Comparison of ENCODE assay signal across 15 cellular contexts in genomic region chr10:21337171-21337792, GRCh38.
A peak's percentile ranks its signal among the peaks of the same experiment; 100 is the strongest.
DNase-seq lines count a peak whose midpoint lies in the region; ATAC-seq and TF ChIP-seq lines count a peak whose summit lies in the region.
"Had no signal": no experiment of that assay in that cellular context is flagged by ENCODE, and none has a peak within 500 bp of the region (broad histone marks: within the 10 kb centered on the region; RNA-seq: fewer than 3 reads in every experiment).

No MANE protein-coding gene starts in this region.

- no TSS peak for BruUV-seq in Calu3 (replicated peaks; lab: Mats Ljungman, UMichigan)

- H3K9ac ChIP-seq in HUES64 (ENCODE audit: low read depth, low read length): no peak overlapping the region
- H3K9ac ChIP-seq in mesendoderm (ENCODE audit: low read length): no peak overlapping the region
- H3K9ac ChIP-seq in neuronal stem cell (ENCODE audit: low read depth, low read length, poor library complexity): no peak overlapping the region

- H3K4me1 Mint-ChIP-seq in Calu3 (ENCODE audit: low read depth, unreplicated experiment) (peaks cover 27% of the 10 kb centered on the region), chondrocyte (ENCODE audit: low read depth) (peaks cover 33% of the 10 kb centered on the region)
- H3K4me1 Mint-ChIP-seq: activated B cell treated with CpG ODN at 0.5 μM for 24 hours; activated T-helper 17 cell treated with anti-CD3 and anti-CD28 coated beads, Interleukin-2, amount 50 U/mL, for 72 hours; T-helper 17 cell had no signal

- H2AK5ac ChIP-seq in mesendoderm (ENCODE audit: low read length): peak overlapping the region; percentile 16
- no peak overlapping the region for H2AK5ac ChIP-seq in neuronal stem cell (ENCODE audit: low read depth, low read length)

- ATAC-seq in GM21515 (IDR thresholded peaks at IDR 0.05; ENCODE audit: unreplicated experiment) (no peak), GM21526 (IDR thresholded peaks at IDR 0.05; ENCODE audit: low FRiP score, unreplicated experiment) (no peak)
- ATAC-seq: activated T-helper 17 cell treated with anti-CD3 and anti-CD28 coated beads, Interleukin-2, amount 50 U/mL, for 72 hours; T-helper 17 cell had no signal

- H3K4me3 ChIP-seq in HUES64 (ENCODE audit: low read length) (no peak overlapping the region), mesendoderm (ENCODE audit: low read length) (no peak overlapping the region), H7 (ENCODE audit: insufficient read depth, low read depth, low read length) (no peak overlapping the region), neuronal stem cell (ENCODE audit: low read length in 2 of 2) (no peak overlapping the region)

- DNase-seq in Calu3 (no peak), chondrocyte (ENCODE audit: low spot score) (no peak), mesendoderm (peak; percentile 57), H7 (no peak), neuronal stem cell (ENCODE audit: low spot score) (no peak)
- DNase-seq: activated B cell treated with CpG ODN at 0.5 μM for 24 hours; activated CD8-positive, alpha-beta memory T cell treated with anti-CD3 and anti-CD28 coated beads for 24 hours; COR-L47; effector CD4-positive, alpha-beta T cell; NCI-H1694; T-helper 17 cell had no signal

- H2BK120ac ChIP-seq in mesendoderm (ENCODE audit: low read depth, low read length) (peak overlapping the region; percentile 29), neuronal stem cell (ENCODE audit: low read depth, low read length) (no peak overlapping the region)

- TF ChIP-seq CTCF in Calu3 (IDR thresholded peaks at IDR 0.05; ENCODE audit: unreplicated experiment) (no peak), chondrocyte (IDR thresholded peaks at IDR 0.05) (no peak)

- no peak overlapping the region for H3K4me2 ChIP-seq in mesendoderm (ENCODE audit: low read length)
- H3K4me2 ChIP-seq in neuronal stem cell (ENCODE audit: insufficient read depth, low read length, poor library complexity, severe bottlenecking): no peak overlapping the region

- H3K14ac ChIP-seq in neuronal stem cell (ENCODE audit: low read length): no peak overlapping the region

- H3K23ac ChIP-seq in mesendoderm (ENCODE audit: low read length) (no peak overlapping the region), neuronal stem cell (ENCODE audit: low read depth, low read length, poor library complexity) (no peak overlapping the region)

- H3K36me3 ChIP-seq in HUES64 (ENCODE audit: insufficient read depth, low read length) (no peaks in the 10 kb centered on the region), mesendoderm (ENCODE audit: control insufficient read depth, insufficient read depth, low read length) (no peaks in the 10 kb centered on the region), H7 (replicated peaks; ENCODE audit: control insufficient read depth, insufficient read depth, low read length) (no peaks in the 10 kb centered on the region), neuronal stem cell (replicated peaks in 1 of 2; ENCODE audit: control insufficient read depth in 2 of 2, insufficient read depth in 2 of 2, low read length in 2 of 2) (no peaks in the 10 kb centered on the region)

- peak overlapping the region; percentile 63 for H3K4ac ChIP-seq in mesendoderm (ENCODE audit: low read depth, low read length)
- no peak overlapping the region for H3K4ac ChIP-seq in neuronal stem cell (ENCODE audit: low read length)

- peaks cover 18% of the 10 kb centered on the region for H3K4me1 ChIP-seq in HUES64 (ENCODE audit: insufficient read depth, low read length)
- H3K4me1 ChIP-seq in mesendoderm (ENCODE audit: control insufficient read depth, low read depth, low read length): peaks cover 6% of the 10 kb centered on the region
- peaks cover 4 to 7% of the 10 kb centered on the region in 2 donors for H3K4me1 ChIP-seq in neuronal stem cell (ENCODE audit: control insufficient read depth in 2 of 2, insufficient read depth in 1 of 2, low read depth in 1 of 2, low read length in 2 of 2)

- no peak overlapping the region for H4K5ac ChIP-seq in mesendoderm (ENCODE audit: low read length)

- H3K79me1 ChIP-seq in mesendoderm (ENCODE audit: low read length) (no peaks in the 10 kb centered on the region), neuronal stem cell (ENCODE audit: low read depth, low read length) (no peaks in the 10 kb centered on the region)

- peak overlapping the region; percentile 77 for H3K18ac ChIP-seq in mesendoderm (ENCODE audit: low read length)
- no peak overlapping the region for H3K18ac ChIP-seq in neuronal stem cell (ENCODE audit: low read length)

- H2BK5ac ChIP-seq in mesendoderm (ENCODE audit: low read length) (peak overlapping the region; percentile 50), neuronal stem cell (ENCODE audit: low read length) (no peak overlapping the region)

- WGBS in HUES64: 75% methylated on average over 6 of the region's 7 CpGs
- WGBS in mesendoderm (ENCODE audit: extremely low coverage, insufficient coverage, low lambda C conversion rate): no CpG with 5 or more reads among the region's 7 CpGs
- no CpG with 5 or more reads among the region's 7 CpGs for WGBS in neuronal stem cell (ENCODE audit: extremely low coverage in 2 of 2, insufficient read length in 2 of 2, insufficient replicate concordance in 1 of 2), 2 donors

- H3K9me3 ChIP-seq in HUES64 (ENCODE audit: insufficient read depth, low read depth, low read length): no peaks in the 10 kb centered on the region
- no peaks in the 10 kb centered on the region for H3K9me3 ChIP-seq in neuronal stem cell (replicated peaks in 1 of 2; ENCODE audit: control insufficient read depth in 2 of 2, insufficient read depth in 1 of 2, low read depth in 1 of 2, low read length in 2 of 2)

- no peaks in the 10 kb centered on the region for H3K79me2 ChIP-seq in mesendoderm (ENCODE audit: control insufficient read depth, insufficient read depth, low read length)

- no peak overlapping the region for H2AFZ ChIP-seq in neuronal stem cell (ENCODE audit: low read length)

- H2BK15ac ChIP-seq in mesendoderm (replicated peaks; ENCODE audit: low read depth) (peak overlapping the region; percentile 46), neuronal stem cell (ENCODE audit: low read length) (no peak overlapping the region)

- H3K27ac Mint-ChIP-seq in Calu3 (ENCODE audit: unreplicated experiment): peak overlapping the region; percentile 90
- peak overlapping the region; percentile 49 for H3K27ac Mint-ChIP-seq in chondrocyte (ENCODE audit: unreplicated experiment)
- H3K27ac Mint-ChIP-seq: activated B cell treated with CpG ODN at 0.5 μM for 24 hours; activated T-helper 17 cell treated with anti-CD3 and anti-CD28 coated beads, Interleukin-2, amount 50 U/mL, for 72 hours; T-helper 17 cell had no signal

- peak overlapping the region; percentile 53 for H3K56ac ChIP-seq in mesendoderm (ENCODE audit: low read length)

- H3K4me3 Mint-ChIP-seq in Calu3 (ENCODE audit: low read depth, unreplicated experiment): peak overlapping the region; percentile 62
- no peak overlapping the region for H3K4me3 Mint-ChIP-seq in chondrocyte (ENCODE audit: unreplicated experiment)
- H3K4me3 Mint-ChIP-seq: activated B cell treated with CpG ODN at 0.5 μM for 24 hours; activated T-helper 17 cell treated with anti-CD3 and anti-CD28 coated beads, Interleukin-2, amount 50 U/mL, for 72 hours; T-helper 17 cell had no signal

- CTCF ChIA-PET in Calu3 (lab: Charles Lee): interaction anchor here (0.7 kb wide), 2 partner anchors 52 to 1542 kb away, joined by 6 to 7 read pairs; no protein-coding TSS in a partner anchor

- H3K27ac ChIP-seq in HUES64 (ENCODE audit: low read depth, low read length) (peak overlapping the region; percentile 62; the same call in 1 of the 2 replicates), mesendoderm (ENCODE audit: low read depth, low read length) (no peak overlapping the region), neuronal stem cell (replicated peaks; ENCODE audit: low read length) (no peak overlapping the region)

- H4K8ac ChIP-seq in mesendoderm (ENCODE audit: low read depth, low read length) (no peak overlapping the region), neuronal stem cell (ENCODE audit: low read depth, low read length) (no peak overlapping the region)

- H3K27me3 Mint-ChIP-seq in Calu3 (ENCODE audit: unreplicated experiment): no peaks in the 10 kb centered on the region
- H3K27me3 Mint-ChIP-seq in chondrocyte (ENCODE audit: low read depth): no peaks in the 10 kb centered on the region
- H3K27me3 Mint-ChIP-seq: activated B cell treated with CpG ODN at 0.5 μM for 24 hours had no signal

- H4K91ac ChIP-seq in neuronal stem cell (ENCODE audit: low read depth, low read length, poor library complexity): no peak overlapping the region

- H3K9me3 Mint-ChIP-seq in Calu3 (ENCODE audit: low read depth, unreplicated experiment): no peaks in the 10 kb centered on the region
- no peaks in the 10 kb centered on the region for H3K9me3 Mint-ChIP-seq in chondrocyte (ENCODE audit: low read depth)
- H3K9me3 Mint-ChIP-seq: activated T-helper 17 cell treated with anti-CD3 and anti-CD28 coated beads, Interleukin-2, amount 50 U/mL, for 72 hours had no signal

- H3K36me3 Mint-ChIP-seq in Calu3 (ENCODE audit: insufficient read depth, unreplicated experiment) (peaks cover 14% of the 10 kb centered on the region), chondrocyte (ENCODE audit: low read depth) (no peaks in the 10 kb centered on the region)

- intact Hi-C loops in Calu3 (cut with micrococcal nuclease; ENCODE audit: unreplicated experiment): no loop called here

- H3K27me3 ChIP-seq in HUES64 (ENCODE audit: insufficient read depth, low read length): no peaks in the 10 kb centered on the region
- no peaks in the 10 kb centered on the region for H3K27me3 ChIP-seq in mesendoderm (ENCODE audit: insufficient read depth, low read length, poor library complexity)
- no peaks in the 10 kb centered on the region for H3K27me3 ChIP-seq in H7 (ENCODE audit: control insufficient read depth, insufficient read depth, low read length)
- no peaks in the 10 kb centered on the region for H3K27me3 ChIP-seq in neuronal stem cell (ENCODE audit: control insufficient read depth in 3 of 3, insufficient read depth in 3 of 3, low read depth in 1 of 3, low read length in 3 of 3)

- no peak overlapping the region for H2BK12ac ChIP-seq in neuronal stem cell (ENCODE audit: low read length)
